ENCODE assay signal across 8 cellular contexts in genomic region chr1:155321577-155322497, GRCh38. TPM values are rescaled to one million over a fixed set of nuclear protein-coding genes. Genes with fewer than 3 reads are reported as not detected.
DNase-seq lines count a peak whose midpoint lies in the region; ATAC-seq lines count a peak whose summit lies in the region.

No MANE protein-coding gene starts in this region.

- H3K27ac ChIP-seq in iPS-20b (ENCODE audit: low read length) (no peak overlapping the region), stomach smooth muscle (ENCODE audit: low read length) (peak overlapping the region; percentile 88)

- peak overlapping the region; percentile 97 for H3K4me3 ChIP-seq in iPS-20b (ENCODE audit: low read length)
- peak overlapping the region; percentile 73 to 91 for H3K4me3 ChIP-seq in stomach smooth muscle (ENCODE audit: low read length in 2 of 2)

- H3K36me3 ChIP-seq in iPS-20b (ENCODE audit: insufficient read depth, low read depth, low read length) (peaks cover 42% of the 10 kb centered on the region), stomach smooth muscle (ENCODE audit: control insufficient read depth in 2 of 2, insufficient read depth in 2 of 2, low read length in 2 of 2) (peaks cover 3 to 9% of the 10 kb centered on the region in 2 donors)

- peak overlapping the region; percentile 26 to 74 for H3K27ac Mint-ChIP-seq in activated naive CD4-positive, alpha-beta T cell treated with anti-CD3 and anti-CD28 coated beads, Interleukin-2, amount 50 U/mL, for 72 hours

- H3K9me3 ChIP-seq in iPS-20b (ENCODE audit: insufficient read depth, low read depth, low read length) (no peaks in the 10 kb centered on the region), stomach smooth muscle (ENCODE audit: control insufficient read depth in 2 of 2, low read length in 2 of 2) (no peaks in the 10 kb centered on the region)

- ATAC-seq in activated naive CD4-positive, alpha-beta T cell treated with anti-CD3 and anti-CD28 coated beads, Interleukin-2, amount 50 U/mL, for 72 hours, result no peak
- no peak for ATAC-seq in HG02885 (IDR thresholded peaks at IDR 0.05; ENCODE audit: poor library complexity, unreplicated experiment)

- H3K27me3 ChIP-seq in iPS-20b (ENCODE audit: insufficient read depth, low read length) (peaks cover 17% of the 10 kb centered on the region), stomach smooth muscle (ENCODE audit: control insufficient read depth in 1 of 2, insufficient read depth in 2 of 2, low read length in 2 of 2) (no peaks in the 10 kb centered on the region)

- H3K9me3 Mint-ChIP-seq in activated naive CD4-positive, alpha-beta T cell treated with anti-CD3 and anti-CD28 coated beads, Interleukin-2, amount 50 U/mL, for 72 hours, result no peaks in the 10 kb centered on the region

- H3K4me1 ChIP-seq in iPS-20b (ENCODE audit: insufficient read depth, low read length) (peaks cover 11% of the 10 kb centered on the region), stomach smooth muscle (ENCODE audit: control insufficient read depth, insufficient read depth, low read length) (peaks cover 55% of the 10 kb centered on the region)

- peaks cover 0 to 4% of the 10 kb centered on the region in 2 donors for H3K36me3 Mint-ChIP-seq in activated naive CD4-positive, alpha-beta T cell treated with anti-CD3 and anti-CD28 coated beads, Interleukin-2, amount 50 U/mL, for 72 hours

- DNase-seq in NCI-H146 (lab: John Stamatoyannopoulos, UW) (peak; percentile 40), NCI-H146 treated with DMSO at 0.1 percent for 48 hours (lab: John Stamatoyannopoulos, UW; ENCODE audit: unreplicated experiment) (no peak), DMS153 treated with DMSO at 0.1 percent for 48 hours (lab: John Stamatoyannopoulos, UW; ENCODE audit: unreplicated experiment) (no peak), RKO (ENCODE audit: low spot score) (no peak)
- no peak for DNase-seq in activated naive CD4-positive, alpha-beta T cell treated with anti-CD3 and anti-CD28 coated beads, Interleukin-2, amount 50 U/mL, for 72 hours (ENCODE audit: low spot score in 2 of 2)

- H3K9ac ChIP-seq in iPS-20b (ENCODE audit: low read depth, low read length), result no peak overlapping the region; the same call in 1 of the 2 replicates
- peak overlapping the region; percentile 55 to 62 for H3K9ac ChIP-seq in stomach smooth muscle (ENCODE audit: low read length in 2 of 2)

RNA-seq across cellular contexts. Expression of gene RUSC1, which starts 1.1 kb away (rescaled TPM):
- 10 to 100 TPM; 23.1 to 28.7 TPM for total RNA-seq in activated naive CD4-positive, alpha-beta T cell treated with anti-CD3 and anti-CD28 coated beads, Interleukin-2, amount 50 U/mL, for 72 hours

RNA-seq across cellular contexts. Expression of gene FDPS, which starts 13.2 kb away (rescaled TPM):
- total RNA-seq in activated naive CD4-positive, alpha-beta T cell treated with anti-CD3 and anti-CD28 coated beads, Interleukin-2, amount 50 U/mL, for 72 hours, result 100 to 1,000 TPM; 349 to 372 TPM

RNA-seq across cellular contexts. Expression of gene PKLR, which starts 20.6 kb away (rescaled TPM):
- under 1 TPM in 1 of 2 donors, not detected in 1; 0.14 TPM for total RNA-seq in activated naive CD4-positive, alpha-beta T cell treated with anti-CD3 and anti-CD28 coated beads, Interleukin-2, amount 50 U/mL, for 72 hours

RNA-seq across cellular contexts. Expression of gene HCN3, which starts 44.6 kb away (rescaled TPM):
- 1 to 10 TPM; 3.9 to 4.8 TPM for total RNA-seq in activated naive CD4-positive, alpha-beta T cell treated with anti-CD3 and anti-CD28 coated beads, Interleukin-2, amount 50 U/mL, for 72 hours

RNA-seq across cellular contexts. Expression of gene CLK2, which starts 48.5 kb away (rescaled TPM):
- total RNA-seq in activated naive CD4-positive, alpha-beta T cell treated with anti-CD3 and anti-CD28 coated beads, Interleukin-2, amount 50 U/mL, for 72 hours, result 100 to 1,000 TPM in 1 of 2 donors, 10 to 100 TPM in 1; 90.7 to 106 TPM
